In the genomic region with DNA sequence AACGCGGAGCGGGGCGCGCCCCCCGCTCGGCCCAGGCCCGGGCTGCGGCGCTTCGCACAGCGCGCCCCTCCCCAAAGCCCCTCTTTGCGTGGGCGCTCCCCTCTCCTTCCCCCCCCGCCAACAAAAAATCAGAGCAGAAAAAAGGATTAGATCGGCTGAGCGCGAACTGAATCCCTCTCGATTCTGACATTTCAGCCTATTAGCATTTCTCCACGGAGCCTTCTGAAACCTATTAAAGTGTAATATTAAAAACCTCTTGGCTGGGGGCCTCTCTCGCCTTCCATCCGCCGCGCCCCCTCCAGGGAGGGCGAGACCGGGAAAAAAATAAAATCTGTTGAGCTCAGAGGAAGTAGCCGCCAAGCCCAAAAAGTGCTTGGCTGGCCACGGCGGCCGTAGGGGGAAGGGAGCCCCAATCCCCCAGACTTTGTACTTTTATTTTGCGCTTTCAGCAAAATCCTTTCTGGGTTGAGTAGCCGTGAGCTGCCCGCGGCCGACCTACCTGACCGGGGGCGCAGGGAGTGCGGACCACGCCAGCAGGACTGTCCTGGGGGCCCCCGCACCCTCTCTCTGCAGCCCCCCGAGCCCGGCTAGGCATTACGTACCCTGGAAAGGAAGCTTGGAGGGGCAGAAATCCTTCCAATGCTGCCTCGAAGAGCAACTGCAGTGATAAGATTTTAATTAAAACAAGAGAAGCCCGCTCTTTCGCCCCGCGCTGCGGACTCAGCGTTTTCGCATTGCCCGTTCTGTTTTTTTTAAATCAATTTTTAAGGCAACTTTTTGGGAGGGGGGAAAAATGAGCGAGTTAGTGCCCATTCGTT, we compare ENCODE assay signal across 8 cellular contexts. TPM values are rescaled to one million over a fixed set of nuclear protein-coding genes. Genes with fewer than 3 reads are reported as not detected.
DNase-seq lines count a peak whose midpoint lies in the region; ATAC-seq lines count a peak whose summit lies in the region.

No MANE protein-coding gene starts in this region.

- H3K4me3 ChIP-seq in right cardiac atrium (ENCODE audit: low read length) (peak overlapping the region; percentile 93), rectal smooth muscle tissue (ENCODE audit: low read length) (peak overlapping the region; percentile 98)

- peak; percentile 3 to 9 for ATAC-seq in right cardiac atrium
- ATAC-seq in HG03378 (IDR thresholded peaks at IDR 0.05; ENCODE audit: unreplicated experiment): no peak

- peaks cover 3% of the 10 kb centered on the region for H3K4me1 ChIP-seq in right cardiac atrium (ENCODE audit: control insufficient read depth, insufficient read depth, low read length)
- peaks cover 5% of the 10 kb centered on the region for H3K4me1 ChIP-seq in rectal smooth muscle tissue (ENCODE audit: control insufficient read depth, insufficient read depth, low read length)

- H3K27me3 ChIP-seq in right cardiac atrium (ENCODE audit: control insufficient read depth, insufficient read depth) (no peaks in the 10 kb centered on the region), rectal smooth muscle tissue (ENCODE audit: control insufficient read depth, insufficient read depth, low read length) (no peaks in the 10 kb centered on the region)

- WGBS in right cardiac atrium: under 1% methylated on average over 55 of the region's 55 CpGs

- intact Hi-C loops in right cardiac atrium (cut with DNase I): no loop called here

- H3K27ac ChIP-seq in angular gyrus (ENCODE audit: low read depth, low read length) (peak overlapping the region; percentile 99), right cardiac atrium (ENCODE audit: low read length) (peak overlapping the region; percentile 91), rectal smooth muscle tissue (ENCODE audit: low read depth, low read length) (peak overlapping the region; percentile 99)

- DNase-seq in NCI-H345 (lab: John Stamatoyannopoulos, UW) (peak; percentile 51), NCI-H345 treated with DMSO at 0.1 percent for 48 hours (lab: John Stamatoyannopoulos, UW; ENCODE audit: unreplicated experiment) (no peak), NCI-H1694 treated with DMSO at 0.1 percent for 48 hours (lab: John Stamatoyannopoulos, UW) (peak; percentile 53), right cardiac atrium (peak; percentile 75 to 92 (median 90))
- no peak for DNase-seq in central memory CD4-positive, alpha-beta T cell

- H3K36me3 ChIP-seq in rectal smooth muscle tissue (ENCODE audit: control insufficient read depth, insufficient read depth, low read length): no peaks in the 10 kb centered on the region

- H3K9ac ChIP-seq in rectal smooth muscle tissue (ENCODE audit: low read length): peak overlapping the region; percentile 93

- no peaks in the 10 kb centered on the region for H3K9me3 ChIP-seq in right cardiac atrium (ENCODE audit: control insufficient read depth, low read length)

RNA-seq across cellular contexts. Expression of gene TNRC18, which starts 1.3 kb away (rescaled TPM):
- total RNA-seq in right cardiac atrium: 10 to 100 TPM; 33.1 to 46.6 (median 39.3) TPM
- 38.9 TPM for polyA plus RNA-seq in right cardiac atrium

Comparison
In these comparisons a context has a peak if more than half of its experiments do, and no peak if none do; other contexts are left out.
1. DNase-seq: peak in NCI-H345 (single experiment), NCI-H1694 treated with DMSO at 0.1 percent for 48 hours (single experiment) and right cardiac atrium (3 of 3); none in NCI-H345 treated with DMSO at 0.1 percent for 48 hours (single experiment) and central memory CD4-positive, alpha-beta T cell (single experiment).
2. Peak in every context shown above with its lines, with median percentiles within 50 percentile points of each other: H3K27ac ChIP-seq.